Comparison of ENCODE assay signal across 27 cellular contexts in the genomic region with DNA sequence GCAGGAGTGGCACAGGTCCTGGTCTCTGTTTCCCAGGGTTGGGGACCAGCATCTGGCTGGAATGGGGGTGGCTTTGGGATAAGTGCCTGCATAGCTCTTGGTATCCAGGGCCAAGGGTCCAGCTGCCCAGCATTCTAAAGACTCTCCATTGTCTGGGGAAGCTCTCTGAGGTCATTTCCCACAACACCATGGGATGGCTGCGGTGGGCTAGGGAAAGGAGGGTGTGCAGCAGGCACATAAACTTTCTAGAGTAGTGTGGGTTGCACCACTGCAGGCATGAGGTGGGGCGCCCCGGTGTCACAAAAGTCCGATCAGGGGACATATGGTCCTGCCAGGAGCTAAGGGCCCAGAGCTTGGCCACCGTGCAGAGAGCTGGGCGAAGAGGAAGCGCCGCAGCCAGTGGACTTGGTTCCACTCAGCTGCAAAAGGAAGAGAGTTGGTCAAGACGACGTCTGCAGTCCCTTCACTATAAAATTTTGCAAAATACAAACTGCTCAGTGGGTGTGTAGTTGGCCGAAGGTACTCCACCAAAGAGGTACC. TPM values are rescaled to one million over a fixed set of nuclear protein-coding genes. Genes with fewer than 3 reads are reported as not detected.
"Had no signal": no experiment of that assay in that cellular context is flagged by ENCODE, and none has a peak within 500 bp of the region (broad histone marks: within the 10 kb centered on the region; RNA-seq: fewer than 3 reads in every experiment).

No MANE protein-coding gene starts in this region.

- DNase-seq: activated CD4-positive, alpha-beta memory T cell treated with anti-CD3 and anti-CD28 coated beads, Interleukin-2, amount 10 ng/mL, durations not matched to agents 7 days and 5 days; activated CD4-positive, alpha-beta T cell treated with anti-CD3 and anti-CD28 coated beads for 36 hours; activated CD4-positive, alpha-beta T cell treated with anti-CD3 and anti-CD28 coated beads, Interleukin-2, amount 50 U/mL, for 1 hour; activated gamma-delta T cell; activated naive CD4-positive, alpha-beta T cell treated with anti-CD3 and anti-CD28 coated beads, Interleukin-2, amount 10 ng/mL, durations not matched to agents 7 days and 5 days; activated naive CD8-positive, alpha-beta T cell treated with anti-CD3 and anti-CD28 coated beads for 36 hours; activated T-cell treated with anti-CD3 and anti-CD28 coated beads for 4 hours; activated T-cell treated with anti-CD3 and anti-CD28 coated beads, Interleukin-2, amount 50 U/mL, for 48 hours; Kasumi-1; NCI-H1092; NCI-H1417; NCI-H1930; NCI-H2171; NCI-H2227 treated with DMSO at 0.1 percent for 48 hours; NCI-H446 treated with DMSO at 0.1 percent for 48 hours; NCI-H524 treated with DMSO at 0.1 percent for 48 hours; NCI-H82; T-cell; T-helper 2 cell; T1000 had no signal

- H3K27ac Mint-ChIP-seq: activated CD4-positive, alpha-beta memory T cell treated with anti-CD3 and anti-CD28 coated beads, Interleukin-2, amount 10 ng/mL, durations not matched to agents 7 days and 5 days; activated CD4-positive, alpha-beta T cell treated with anti-CD3 and anti-CD28 coated beads for 36 hours; activated naive CD4-positive, alpha-beta T cell treated with anti-CD3 and anti-CD28 coated beads, Interleukin-2, amount 10 ng/mL, durations not matched to agents 7 days and 5 days; activated naive CD8-positive, alpha-beta T cell treated with anti-CD3 and anti-CD28 coated beads for 36 hours; activated T-helper 17 cell treated with anti-CD3 and anti-CD28 coated beads, Interleukin-2, amount 50 U/mL, for 72 hours had no signal

- H3K27ac ChIP-seq: SK-N-MC had no signal

- ATAC-seq: activated CD4-positive, alpha-beta T cell treated with anti-CD3 and anti-CD28 coated beads for 36 hours; activated T-helper 17 cell treated with anti-CD3 and anti-CD28 coated beads, Interleukin-2, amount 50 U/mL, for 72 hours; Right ventricle myocardium inferior; T-cell had no signal

- H3K9me3 Mint-ChIP-seq: activated CD4-positive, alpha-beta memory T cell treated with anti-CD3 and anti-CD28 coated beads, Interleukin-2, amount 10 ng/mL, durations not matched to agents 7 days and 5 days; activated naive CD4-positive, alpha-beta T cell treated with anti-CD3 and anti-CD28 coated beads, Interleukin-2, amount 10 ng/mL, durations not matched to agents 7 days and 5 days; activated naive CD8-positive, alpha-beta T cell treated with anti-CD3 and anti-CD28 coated beads for 36 hours; activated T-helper 17 cell treated with anti-CD3 and anti-CD28 coated beads, Interleukin-2, amount 50 U/mL, for 72 hours; T-cell had no signal

- H3K4me3 ChIP-seq: SK-N-MC had no signal

- H3K36me3 Mint-ChIP-seq: activated naive CD4-positive, alpha-beta T cell treated with anti-CD3 and anti-CD28 coated beads, Interleukin-2, amount 10 ng/mL, durations not matched to agents 7 days and 5 days; activated naive CD8-positive, alpha-beta T cell treated with anti-CD3 and anti-CD28 coated beads for 36 hours; T-cell had no signal

- H3K4me1 Mint-ChIP-seq: activated CD4-positive, alpha-beta memory T cell treated with anti-CD3 and anti-CD28 coated beads, Interleukin-2, amount 10 ng/mL, durations not matched to agents 7 days and 5 days; activated CD4-positive, alpha-beta T cell treated with anti-CD3 and anti-CD28 coated beads for 36 hours; activated naive CD4-positive, alpha-beta T cell treated with anti-CD3 and anti-CD28 coated beads, Interleukin-2, amount 10 ng/mL, durations not matched to agents 7 days and 5 days; activated naive CD8-positive, alpha-beta T cell treated with anti-CD3 and anti-CD28 coated beads for 36 hours; activated T-helper 17 cell treated with anti-CD3 and anti-CD28 coated beads, Interleukin-2, amount 50 U/mL, for 72 hours had no signal

- H3K4me3 Mint-ChIP-seq: activated CD4-positive, alpha-beta memory T cell treated with anti-CD3 and anti-CD28 coated beads, Interleukin-2, amount 10 ng/mL, durations not matched to agents 7 days and 5 days; activated CD4-positive, alpha-beta T cell treated with anti-CD3 and anti-CD28 coated beads for 36 hours; activated naive CD4-positive, alpha-beta T cell treated with anti-CD3 and anti-CD28 coated beads, Interleukin-2, amount 10 ng/mL, durations not matched to agents 7 days and 5 days; activated naive CD8-positive, alpha-beta T cell treated with anti-CD3 and anti-CD28 coated beads for 36 hours; activated T-helper 17 cell treated with anti-CD3 and anti-CD28 coated beads, Interleukin-2, amount 50 U/mL, for 72 hours; T-cell had no signal

RNA-seq across cellular contexts. Expression of gene GFI1B, which starts 26.8 kb away (rescaled TPM):
- total RNA-seq: activated CD4-positive, alpha-beta memory T cell treated with anti-CD3 and anti-CD28 coated beads, Interleukin-2, amount 10 ng/mL, durations not matched to agents 7 days and 5 days; activated CD8-positive, alpha-beta memory T cell treated with anti-CD3 and anti-CD28 coated beads for 36 hours; activated naive CD8-positive, alpha-beta T cell treated with anti-CD3 and anti-CD28 coated beads for 36 hours; activated T-helper 17 cell treated with anti-CD3 and anti-CD28 coated beads, Interleukin-2, amount 50 U/mL, for 72 hours; cardiac septum; M059J; RPMI7951 had no signal
